ENCODE assay signal across 31 cellular contexts in genomic region chr6:33882154-33882553, GRCh38.
DNase-seq lines count a peak whose midpoint lies in the region; ATAC-seq, FAIRE-seq and TF ChIP-seq lines count a peak whose summit lies in the region.
"Had no signal": no experiment of that assay in that cellular context is flagged by ENCODE, and none has a peak within 500 bp of the region (broad histone marks: within the 10 kb centered on the region; RNA-seq: fewer than 3 reads in every experiment).

No MANE protein-coding gene starts in this region.

- TF ChIP-seq EP300 in gastroesophageal sphincter (IDR thresholded peaks at IDR 0.05) (no peak), transverse colon (IDR thresholded peaks at IDR 0.05; ENCODE audit: low read depth) (no peak)

- H3K9me3 ChIP-seq in gastroesophageal sphincter (no peaks in the 10 kb centered on the region), transverse colon (no peaks in the 10 kb centered on the region)
- H3K9me3 ChIP-seq: MG63, psoas muscle, vagina had no signal

- 36 to 65% methylated on average over 3 to 4 of the region's 8 CpGs for WGBS in gastroesophageal sphincter (ENCODE audit: low coverage in 1 of 2), 2 donors
- WGBS in transverse colon (ENCODE audit: low coverage in 1 of 2), 2 donors = 63% methylated on average over 8 of the region's 8 CpGs; no CpG with 5 or more reads in 1 of the 2 donors

- H3K27ac ChIP-seq in gastroesophageal sphincter (no peak overlapping the region), transverse colon (no peak overlapping the region)
- H3K27ac ChIP-seq: C4-2B, foreskin keratinocyte, psoas muscle, vagina had no signal

- no peak for FAIRE-seq in bronchial epithelial cell (lab: Jason Lieb, UNC)
- FAIRE-seq: GM12892, GM19239, kidney had no signal

- H3K4me3 Mint-ChIP-seq in stimulated activated naive B cell treated with anti-CD40 and anti-IgM and Interleukin-4, amounts not matched to agents 10 μg/mL and 1 μg/mL and 100 μg/mL, for 72 hours = no peak overlapping the region
- H3K4me3 Mint-ChIP-seq: central memory CD8-positive, alpha-beta T cell; stimulated activated effector memory CD8-positive, alpha-beta T cell treated with anti-CD3 and anti-CD28 coated beads, Interleukin-12 subunit alpha, Interleukin-12 subunit beta, amount 100 ng/mL, for 72 hours had no signal

- H3K9me3 Mint-ChIP-seq in stimulated activated naive B cell treated with anti-CD40 and anti-IgM and Interleukin-4, amounts not matched to agents 10 μg/mL and 1 μg/mL and 100 μg/mL, for 72 hours = no peaks in the 10 kb centered on the region
- H3K9me3 Mint-ChIP-seq: central memory CD8-positive, alpha-beta T cell; stimulated activated effector memory CD8-positive, alpha-beta T cell treated with anti-CD3 and anti-CD28 coated beads, Interleukin-12 subunit alpha, Interleukin-12 subunit beta, amount 100 ng/mL, for 72 hours had no signal

- H3K27me3 ChIP-seq in bronchial epithelial cell (ENCODE audit: control insufficient read depth, insufficient read depth, low read length) (no peaks in the 10 kb centered on the region), gastroesophageal sphincter (peaks cover 36% of the 10 kb centered on the region), transverse colon (no peaks in the 10 kb centered on the region)
- H3K27me3 ChIP-seq: foreskin keratinocyte, MG63, vagina had no signal

- H3K36me3 Mint-ChIP-seq in stimulated activated naive B cell treated with anti-CD40 and anti-IgM and Interleukin-4, amounts not matched to agents 10 μg/mL and 1 μg/mL and 100 μg/mL, for 72 hours = no peaks in the 10 kb centered on the region
- H3K36me3 Mint-ChIP-seq: activated naive CD4-positive, alpha-beta T cell treated with anti-CD3 and anti-CD28 coated beads, Interleukin-2, amount 50 U/mL, for 72 hours; stimulated activated effector memory CD8-positive, alpha-beta T cell treated with anti-CD3 and anti-CD28 coated beads, Interleukin-12 subunit alpha, Interleukin-12 subunit beta, amount 100 ng/mL, for 72 hours had no signal

- H3K4me3 ChIP-seq in bronchial epithelial cell (ENCODE audit: low read depth, low read length) = no peak overlapping the region
- no peak overlapping the region for H3K4me3 ChIP-seq in gastroesophageal sphincter
- H3K4me3 ChIP-seq in transverse colon = no peak overlapping the region
- H3K4me3 ChIP-seq: MG63, psoas muscle, smooth muscle cell, vagina had no signal

- H3K4me1 Mint-ChIP-seq in stimulated activated naive B cell treated with anti-CD40 and anti-IgM and Interleukin-4, amounts not matched to agents 10 μg/mL and 1 μg/mL and 100 μg/mL, for 72 hours = no peaks in the 10 kb centered on the region

- in situ Hi-C loops in transverse colon (cut with MboI; ENCODE audit: low pct_ligation_motif_present in 1 of 4, low pct_unique_long_range_greater_than_20kb in 1 of 4, low sequenced_read_pairs in 3 of 4) = no loop called here
- in situ Hi-C loops in ACHN (cut with HindIII; ENCODE audit: low pct_ligation_motif_present, low pct_unique_long_range_greater_than_20kb, low sequenced_read_pairs) = no loop called here

- H3K27ac Mint-ChIP-seq in stimulated activated naive B cell treated with anti-CD40 and anti-IgM and Interleukin-4, amounts not matched to agents 10 μg/mL and 1 μg/mL and 100 μg/mL, for 72 hours = no peak overlapping the region
- H3K27ac Mint-ChIP-seq: activated naive CD4-positive, alpha-beta T cell treated with anti-CD3 and anti-CD28 coated beads, Interleukin-2, amount 50 U/mL, for 72 hours; stimulated activated effector memory CD8-positive, alpha-beta T cell treated with anti-CD3 and anti-CD28 coated beads, Interleukin-12 subunit alpha, Interleukin-12 subunit beta, amount 100 ng/mL, for 72 hours had no signal

- DNase-seq in bronchial epithelial cell (ENCODE audit: low read depth) = peak; percentile 15
- DNase-seq in left lobe of liver (ENCODE audit: low spot score) = no peak
- DNase-seq in transverse colon = peak; percentile 39
- no peak for DNase-seq in activated gamma-delta T cell treated with Interleukin-2 at 50 U/mL for 16 hours
- no peak for DNase-seq in stimulated activated naive B cell treated with anti-CD40 and anti-IgM and Interleukin-4, amounts not matched to agents 10 μg/mL and 1 μg/mL and 100 μg/mL, for 72 hours
- no peak for DNase-seq in ACHN
- DNase-seq: activated CD4-positive, alpha-beta T cell treated with anti-CD3 and anti-CD28 coated beads, Interleukin-2, amount 50 U/mL, for 48 hours; activated CD4-positive, CD25-positive, alpha-beta regulatory T cell; activated CD8-positive, alpha-beta memory T cell treated with anti-CD3 and anti-CD28 coated beads, Interleukin-2, amount 50 U/mL, for 4 hours; anterior cingulate cortex; Calu3; foreskin keratinocyte; MG63; NCI-H1417 treated with DMSO at 0.1 percent for 48 hours; NCI-H2081 treated with DMSO at 0.1 percent for 48 hours; NCI-H446; NCI-H82; SHP77 treated with DMSO at 0.1 percent for 48 hours; SW 1271 had no signal

- TF ChIP-seq POLR2A in gastroesophageal sphincter (IDR thresholded peaks at IDR 0.05) (no peak), transverse colon (IDR thresholded peaks at IDR 0.05) (no peak)

- intact Hi-C loops in transverse colon (cut with DNase I; ENCODE audit: low total_unique reads) = loop anchor here (5.0 kb wide), 1 partner anchor 95 kb away; the partner anchor contains the start of gene LEMD2

- H3K27me3 Mint-ChIP-seq in stimulated activated naive B cell treated with anti-CD40 and anti-IgM and Interleukin-4, amounts not matched to agents 10 μg/mL and 1 μg/mL and 100 μg/mL, for 72 hours = peaks cover 14 to 16% of the 10 kb centered on the region in 2 donors

- ATAC-seq in gastroesophageal sphincter (peak; percentile 34), left lobe of liver (peak; percentile 36)
- no peak for ATAC-seq in stimulated activated naive B cell treated with anti-CD40 and anti-IgM and Interleukin-4, amounts not matched to agents 10 μg/mL and 1 μg/mL and 100 μg/mL, for 72 hours (replicated peaks)
- ATAC-seq: activated naive CD4-positive, alpha-beta T cell treated with anti-CD3 and anti-CD28 coated beads, Interleukin-2, amount 50 U/mL, for 72 hours; foreskin keratinocyte; HCT116; psoas muscle; stimulated activated effector memory CD8-positive, alpha-beta T cell treated with anti-CD3 and anti-CD28 coated beads, Interleukin-12 subunit alpha, Interleukin-12 subunit beta, amount 100 ng/mL, for 72 hours had no signal

- no peak for TF ChIP-seq CTCF in bronchial epithelial cell (IDR thresholded peaks at IDR 0.05; ENCODE audit: insufficient read depth, low read length, severe bottlenecking)
- TF ChIP-seq CTCF in gastroesophageal sphincter (IDR thresholded peaks at IDR 0.05) = no peak
- no peak for TF ChIP-seq CTCF in transverse colon (IDR thresholded peaks at IDR 0.05)

- H3K36me3 ChIP-seq in bronchial epithelial cell (ENCODE audit: control insufficient read depth, insufficient read depth, low read length) = no peaks in the 10 kb centered on the region
- H3K36me3 ChIP-seq in gastroesophageal sphincter = no peaks in the 10 kb centered on the region
- no peaks in the 10 kb centered on the region for H3K36me3 ChIP-seq in transverse colon
- H3K36me3 ChIP-seq: MG63, vagina had no signal

- H3K4me1 ChIP-seq in gastroesophageal sphincter = peaks cover 0 to 16% (median 0%) of the 10 kb centered on the region in 3 donors
- peaks cover 14 to 36% (median 26%) of the 10 kb centered on the region in 4 donors for H3K4me1 ChIP-seq in transverse colon
- H3K4me1 ChIP-seq: foreskin keratinocyte, psoas muscle had no signal

Comparison
In these comparisons a context has a peak if more than half of its experiments do, and no peak if none do; other contexts are left out.
1. DNase-seq: peak in bronchial epithelial cell (single experiment) and transverse colon (single experiment); none in left lobe of liver (single experiment), activated gamma-delta T cell treated with Interleukin-2 at 50 U/mL for 16 hours (single experiment), stimulated activated naive B cell treated with anti-CD40 and anti-IgM and Interleukin-4, amounts not matched to agents 10 μg/mL and 1 μg/mL and 100 μg/mL, for 72 hours (single experiment) and ACHN (single experiment).
2. ATAC-seq: peak in gastroesophageal sphincter (single experiment) and left lobe of liver (single experiment); none in stimulated activated naive B cell treated with anti-CD40 and anti-IgM and Interleukin-4, amounts not matched to agents 10 μg/mL and 1 μg/mL and 100 μg/mL, for 72 hours (0 of 2).